In the genomic region with DNA sequence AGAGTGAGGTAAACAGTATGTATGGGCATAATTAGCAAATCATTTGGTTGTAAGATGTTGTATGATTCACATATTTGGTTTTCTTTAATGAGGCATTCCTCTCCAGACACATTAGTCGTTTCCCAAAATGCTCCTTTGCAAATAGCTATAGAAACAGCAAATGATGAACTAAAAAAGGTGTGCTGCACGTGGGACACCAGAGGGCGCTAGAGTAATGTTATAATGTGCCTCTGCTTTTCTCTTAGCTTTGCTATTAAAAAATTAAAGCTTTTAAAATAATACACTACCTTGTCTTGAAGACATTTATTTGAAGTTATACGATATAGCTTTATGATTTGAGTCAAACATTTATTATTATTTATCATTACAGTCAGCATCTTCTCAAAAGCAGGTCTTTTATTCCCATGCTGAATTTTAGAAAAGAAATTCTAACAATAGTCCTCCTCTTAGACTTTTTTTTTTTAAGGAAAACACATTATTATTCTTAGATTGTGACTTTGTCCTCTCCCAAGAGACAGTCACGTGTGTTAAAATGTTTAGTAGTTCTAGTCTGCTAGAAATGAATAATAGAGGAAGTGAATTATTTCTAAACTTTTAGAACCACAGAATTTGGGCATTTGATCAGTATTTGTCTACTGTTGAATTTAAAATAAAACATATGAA, we compare ENCODE assay signal across 8 cellular contexts.
DNase-seq lines count a peak whose midpoint lies in the region; TF ChIP-seq lines count a peak whose summit lies in the region.

No MANE protein-coding gene starts in this region.

- no peaks in the 10 kb centered on the region for H4K20me1 ChIP-seq in hepatocyte (ENCODE audit: insufficient read depth, poor library complexity, severe bottlenecking)

- H3K36me3 ChIP-seq in ascending aorta = no peaks in the 10 kb centered on the region
- H3K36me3 ChIP-seq in hepatocyte (replicated peaks; ENCODE audit: insufficient read depth, low read depth) = no peaks in the 10 kb centered on the region

- H3K27ac ChIP-seq in ascending aorta (no peak overlapping the region), hepatocyte (no peak overlapping the region)

- H3K4me1 ChIP-seq in ascending aorta = peaks cover 0 to 6% of the 10 kb centered on the region in 2 donors
- H3K4me1 ChIP-seq in hepatocyte (ENCODE audit: insufficient read depth) = no peaks in the 10 kb centered on the region

- H3K9me3 ChIP-seq in ascending aorta (no peaks in the 10 kb centered on the region), hepatocyte (ENCODE audit: low read depth) (no peaks in the 10 kb centered on the region)

- H2AFZ ChIP-seq in hepatocyte = no peak overlapping the region

- H3K79me2 ChIP-seq in hepatocyte = no peaks in the 10 kb centered on the region

- DNase-seq in NCI-H1417 (lab: John Stamatoyannopoulos, UW) = peak; percentile 46 to 82 (median 49)
- no peak for DNase-seq in NCI-H1417 treated with DMSO at 0.1 percent for 48 hours (lab: John Stamatoyannopoulos, UW)
- peak; percentile 26 for DNase-seq in LNCaP clone FGC (ENCODE audit: low read depth)
- DNase-seq in SHP77 treated with DMSO at 0.1 percent for 48 hours (lab: John Stamatoyannopoulos, UW) = peak; percentile 32
- DNase-seq in ascending aorta (ENCODE audit: low spot score in 2 of 2) = no peak
- peak; percentile 82 for DNase-seq in hepatocyte (ENCODE audit: low spot score)
- peak; percentile 28 for DNase-seq in stimulated activated CD4-positive, alpha-beta T cell treated with anti-CD3 and anti-CD28 coated beads, Interleukin-12 subunit alpha, Interleukin-12 subunit beta, amount 100 ng/mL, for 4 hours
- no peak for DNase-seq in NCI-H1048 (lab: John Stamatoyannopoulos, UW)

- no peaks in the 10 kb centered on the region for H3K9me2 ChIP-seq in hepatocyte (replicated peaks; ENCODE audit: insufficient read depth)

- no peaks in the 10 kb centered on the region for H3K27me3 ChIP-seq in ascending aorta
- peaks cover 15% of the 10 kb centered on the region for H3K27me3 ChIP-seq in hepatocyte

- H3K4me2 ChIP-seq in hepatocyte = no peak overlapping the region

- WGBS in hepatocyte (ENCODE audit: low lambda C conversion rate, missing lambda C conversion rate) = 3% methylated on average over 5 of the region's 5 CpGs

- intact Hi-C loops in ascending aorta (cut with DNase I) = loop anchor here (2.0 to 5.0 kb wide), 3 partner anchors 107 to 627 kb away; a partner anchor contains a TSS

- peak; percentile 77 for TF ChIP-seq CTCF in LNCaP clone FGC (IDR thresholded peaks at IDR 0.05; ENCODE audit: control insufficient read depth, extremely low read depth, insufficient read depth)
- TF ChIP-seq CTCF in ascending aorta (IDR thresholded peaks at IDR 0.05) = peak; percentile 66 to 85 (median 81)
- peak; percentile 92 for TF ChIP-seq CTCF in hepatocyte (IDR thresholded peaks at IDR 0.05; ENCODE audit: poor library complexity)

- H3K4me3 ChIP-seq in LNCaP clone FGC (ENCODE audit: low read depth, low read length) (no peak overlapping the region), ascending aorta (no peak overlapping the region), hepatocyte (no peak overlapping the region)

Comparison
In these comparisons a context has a peak if more than half of its experiments do, and no peak if none do; other contexts are left out.
1. DNase-seq: peak in NCI-H1417 (3 of 3), LNCaP clone FGC (single experiment), SHP77 treated with DMSO at 0.1 percent for 48 hours (single experiment), hepatocyte (single experiment) and stimulated activated CD4-positive, alpha-beta T cell treated with anti-CD3 and anti-CD28 coated beads, Interleukin-12 subunit alpha, Interleukin-12 subunit beta, amount 100 ng/mL, for 4 hours (single experiment); none in NCI-H1417 treated with DMSO at 0.1 percent for 48 hours (single experiment), ascending aorta (0 of 2) and NCI-H1048 (single experiment).
2. Peak in every context shown above with its lines, with median percentiles within 50 percentile points of each other: CTCF ChIP-seq.